Comparison of ENCODE assay signal across 11 cellular contexts in genomic region chr11:95241673-95242072, GRCh38. TPM values are rescaled to one million over a fixed set of nuclear protein-coding genes. Genes with fewer than 3 reads are reported as not detected.
A peak's percentile ranks its signal among the peaks of the same experiment; 100 is the strongest.
DNase-seq lines count a peak whose midpoint lies in the region; ATAC-seq, FAIRE-seq and TF ChIP-seq lines count a peak whose summit lies in the region.
"Had no signal": no experiment of that assay in that cellular context is flagged by ENCODE, and none has a peak within 500 bp of the region (broad histone marks: within the 10 kb centered on the region; RNA-seq: fewer than 3 reads in every experiment).

No MANE protein-coding gene starts in this region.

- H3K27me3 Mint-ChIP-seq in activated CD4-positive, alpha-beta T cell treated with anti-CD3 and anti-CD28 coated beads for 36 hours, result peaks cover 2% of the 10 kb centered on the region
- H3K27me3 Mint-ChIP-seq in stimulated activated memory B cell treated with anti-CD40 and anti-IgM and Interleukin-4, amounts not matched to agents 10 μg/mL and 1 μg/mL and 100 μg/mL, for 72 hours, result no peaks in the 10 kb centered on the region
- H3K27me3 Mint-ChIP-seq: activated naive CD8-positive, alpha-beta T cell had no signal

- DNase-seq in activated CD4-positive, alpha-beta T cell treated with anti-CD3 and anti-CD28 coated beads for 36 hours, result no peak
- DNase-seq in activated CD4-positive, alpha-beta T cell treated with anti-CD3 and anti-CD28 coated beads for 1 hour, result no peak
- DNase-seq in colonic mucosa, result no peak
- DNase-seq in stimulated activated naive CD4-positive, alpha-beta T cell (lab: John Stamatoyannopoulos, UW), result no peak
- no peak for DNase-seq in COR-L47 (lab: John Stamatoyannopoulos, UW)
- no peak for DNase-seq in RCC 7860 (ENCODE audit: low spot score)
- DNase-seq: immature natural killer cell had no signal

- no peaks in the 10 kb centered on the region for H3K36me3 ChIP-seq in colonic mucosa

- peaks cover 15% of the 10 kb centered on the region for H3K4me1 Mint-ChIP-seq in activated CD4-positive, alpha-beta T cell treated with anti-CD3 and anti-CD28 coated beads for 36 hours
- H3K4me1 Mint-ChIP-seq in stimulated activated memory B cell treated with anti-CD40 and anti-IgM and Interleukin-4, amounts not matched to agents 10 μg/mL and 1 μg/mL and 100 μg/mL, for 72 hours, result peaks cover 35% of the 10 kb centered on the region
- H3K4me1 Mint-ChIP-seq: immature natural killer cell had no signal

- H3K9me3 Mint-ChIP-seq in activated CD4-positive, alpha-beta T cell treated with anti-CD3 and anti-CD28 coated beads for 36 hours (ENCODE audit: low read depth), result no peaks in the 10 kb centered on the region
- H3K9me3 Mint-ChIP-seq in stimulated activated memory B cell treated with anti-CD40 and anti-IgM and Interleukin-4, amounts not matched to agents 10 μg/mL and 1 μg/mL and 100 μg/mL, for 72 hours, result no peaks in the 10 kb centered on the region
- H3K9me3 Mint-ChIP-seq: immature natural killer cell had no signal

- H3K27me3 ChIP-seq in colonic mucosa, result no peaks in the 10 kb centered on the region

- CTCF ChIA-PET in activated CD4-positive, alpha-beta T cell treated with anti-CD3 and anti-CD28 coated beads for 36 hours (lab: Charles Lee), result interaction anchor here (0.8 to 1.4 kb wide), 3 partner anchors 9 to 76 kb away, joined by 3 read pairs; no protein-coding TSS in a partner anchor

- no peak overlapping the region for H3K4me3 Mint-ChIP-seq in activated CD4-positive, alpha-beta T cell treated with anti-CD3 and anti-CD28 coated beads for 36 hours
- peak overlapping the region; percentile 59 for H3K4me3 Mint-ChIP-seq in stimulated activated memory B cell treated with anti-CD40 and anti-IgM and Interleukin-4, amounts not matched to agents 10 μg/mL and 1 μg/mL and 100 μg/mL, for 72 hours
- H3K4me3 Mint-ChIP-seq: activated naive CD8-positive, alpha-beta T cell; immature natural killer cell had no signal

- H3K9ac ChIP-seq in colonic mucosa (ENCODE audit: low read depth in 2 of 2, low read length in 2 of 2), result peak overlapping the region in 1 of 2 donors; percentile 36

- POLR2A ChIA-PET in activated CD4-positive, alpha-beta T cell treated with anti-CD3 and anti-CD28 coated beads for 36 hours (lab: Charles Lee), result no interaction called here

- H3K4me3 ChIP-seq in colonic mucosa, result no peak overlapping the region

- TF ChIP-seq CTCF in colonic mucosa (IDR thresholded peaks at IDR 0.05), result no peak

- H3K36me3 Mint-ChIP-seq in activated CD4-positive, alpha-beta T cell treated with anti-CD3 and anti-CD28 coated beads for 36 hours (ENCODE audit: low read depth), result no peaks in the 10 kb centered on the region
- no peaks in the 10 kb centered on the region for H3K36me3 Mint-ChIP-seq in stimulated activated memory B cell treated with anti-CD40 and anti-IgM and Interleukin-4, amounts not matched to agents 10 μg/mL and 1 μg/mL and 100 μg/mL, for 72 hours
- H3K36me3 Mint-ChIP-seq: activated naive CD8-positive, alpha-beta T cell; immature natural killer cell had no signal

- FAIRE-seq in RCC 7860 (lab: Jason Lieb, UNC), result no peak
- FAIRE-seq: A204.1 had no signal

- H3K4me1 ChIP-seq in colonic mucosa, result peaks cover 3% of the 10 kb centered on the region

- no peak overlapping the region for H3K27ac Mint-ChIP-seq in activated CD4-positive, alpha-beta T cell treated with anti-CD3 and anti-CD28 coated beads for 36 hours
- H3K27ac Mint-ChIP-seq in stimulated activated memory B cell treated with anti-CD40 and anti-IgM and Interleukin-4, amounts not matched to agents 10 μg/mL and 1 μg/mL and 100 μg/mL, for 72 hours, result peak overlapping the region; percentile 92
- H3K27ac Mint-ChIP-seq: activated naive CD8-positive, alpha-beta T cell; immature natural killer cell had no signal

- ATAC-seq in activated CD4-positive, alpha-beta T cell treated with anti-CD3 and anti-CD28 coated beads for 36 hours, result peak; percentile 54
- ATAC-seq in HG02981 (IDR thresholded peaks at IDR 0.05; ENCODE audit: unreplicated experiment), result peak; percentile 61
- peak; percentile 83 for ATAC-seq in stimulated activated memory B cell treated with anti-CD40 and anti-IgM and Interleukin-4, amounts not matched to agents 10 μg/mL and 1 μg/mL and 100 μg/mL, for 72 hours

- H3K9me3 ChIP-seq in colonic mucosa, result no peaks in the 10 kb centered on the region

- H3K27ac ChIP-seq in colonic mucosa, result peak overlapping the region; percentile 53

- intact Hi-C loops in activated CD4-positive, alpha-beta T cell treated with anti-CD3 and anti-CD28 coated beads for 36 hours (cut with DNase I, micrococcal nuclease), result no loop called here
- intact Hi-C loops in colonic mucosa (cut with DNase I), result no loop called here

RNA-seq across cellular contexts. Expression of gene SESN3, which starts 10.7 kb away (rescaled TPM):
- total RNA-seq in activated CD4-positive, alpha-beta T cell treated with anti-CD3 and anti-CD28 coated beads for 36 hours, result 10 to 100 TPM in 1 of 2 experiments, 1 to 10 TPM in 1; 8.4 to 12.3 TPM
- total RNA-seq in colonic mucosa, result 10 to 100 TPM; 14.7 to 21.2 TPM
